Comparison of ENCODE assay signal across 1 cellular context in genomic region chr13:23160241-23161175, GRCh38.
TF ChIP-seq lines count a peak whose summit lies in the region.

No MANE protein-coding gene starts in this region.

TF ChIP-seq in HEK293, 187 proteins besides CTCF, POLR2A, EP300 and RAD21 (continued from another document and continues in another):
- TF ChIP-seq ZNF777 (tag by site-specific recombination; IDR thresholded peaks at IDR 0.05; ENCODE audit: borderline replicate concordance), result peak; percentile 88
- no peak for TF ChIP-seq SP7 (tag by site-specific recombination; IDR thresholded peaks at IDR 0.05)
- TF ChIP-seq GLI2 (tag by site-specific recombination; IDR thresholded peaks at IDR 0.05; ENCODE audit: borderline replicate concordance, low read depth), result no peak
- peak; percentile 40; the same call in 1 of the 2 replicates for TF ChIP-seq ZNF335 (tag by site-specific recombination; conservative IDR thresholded peaks at IDR 0.05)
- no peak for TF ChIP-seq ZNF560 (tag by site-specific recombination; IDR thresholded peaks at IDR 0.05; ENCODE audit: borderline replicate concordance)
- TF ChIP-seq ZBTB26 (tag by site-specific recombination; optimal IDR thresholded peaks at IDR 0.05), result no peak
- no peak for TF ChIP-seq ZNF202 (tag by site-specific recombination; IDR thresholded peaks at IDR 0.05; ENCODE audit: borderline replicate concordance)
- peak; percentile 43 for TF ChIP-seq PRDM10 (tag by site-specific recombination; IDR thresholded peaks at IDR 0.05)
- TF ChIP-seq, protein P1, sequence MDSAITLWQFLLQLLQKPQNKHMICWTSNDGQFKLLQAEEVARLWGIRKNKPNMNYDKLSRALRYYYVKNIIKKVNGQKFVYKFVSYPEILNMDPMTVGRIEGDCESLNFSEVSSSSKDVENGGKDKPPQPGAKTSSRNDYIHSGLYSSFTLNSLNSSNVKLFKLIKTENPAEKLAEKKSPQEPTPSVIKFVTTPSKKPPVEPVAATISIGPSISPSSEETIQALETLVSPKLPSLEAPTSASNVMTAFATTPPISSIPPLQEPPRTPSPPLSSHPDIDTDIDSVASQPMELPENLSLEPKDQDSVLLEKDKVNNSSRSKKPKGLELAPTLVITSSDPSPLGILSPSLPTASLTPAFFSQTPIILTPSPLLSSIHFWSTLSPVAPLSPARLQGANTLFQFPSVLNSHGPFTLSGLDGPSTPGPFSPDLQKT (IDR thresholded peaks at IDR 0.05; ENCODE audit: borderline replicate concordance, low read depth, low read length), result no peak
- peak; percentile 72 for TF ChIP-seq GLIS1 (tag by site-specific recombination; IDR thresholded peaks at IDR 0.05)
- peak; percentile 18; the same call in 1 of the 2 replicates for TF ChIP-seq ZNF341 (tag by site-specific recombination; IDR thresholded peaks at IDR 0.05; ENCODE audit: low read depth)
- TF ChIP-seq ZNF223 (tag by site-specific recombination; IDR thresholded peaks at IDR 0.05), result no peak
- TF ChIP-seq PRDM1 (tag by site-specific recombination; IDR thresholded peaks at IDR 0.05), result peak; percentile 33; the same call in 1 of the 2 replicates
- TF ChIP-seq, protein P2, sequence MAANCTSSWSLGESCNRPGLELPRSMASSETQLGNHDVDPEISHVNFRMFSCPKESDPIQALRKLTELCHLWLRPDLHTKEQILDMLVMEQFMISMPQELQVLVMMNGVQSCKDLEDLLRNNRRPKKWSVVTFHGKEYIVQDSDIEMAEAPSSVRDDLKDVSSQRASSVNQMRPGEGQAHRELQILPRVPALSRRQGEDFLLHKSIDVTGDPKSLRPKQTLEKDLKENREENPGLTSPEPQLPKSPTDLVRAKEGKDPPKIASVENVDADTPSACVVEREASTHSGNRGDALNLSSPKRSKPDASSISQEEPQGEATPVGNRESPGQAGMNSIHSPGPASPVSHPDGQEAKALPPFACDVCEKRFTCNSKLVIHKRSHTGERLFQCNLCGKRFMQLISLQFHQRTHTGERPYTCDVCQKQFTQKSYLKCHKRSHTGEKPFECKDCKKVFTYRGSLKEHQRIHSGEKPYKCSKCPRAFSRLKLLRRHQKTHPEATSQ (tag by site-specific recombination; IDR thresholded peaks at IDR 0.05), result no peak
- TF ChIP-seq, protein P3, sequence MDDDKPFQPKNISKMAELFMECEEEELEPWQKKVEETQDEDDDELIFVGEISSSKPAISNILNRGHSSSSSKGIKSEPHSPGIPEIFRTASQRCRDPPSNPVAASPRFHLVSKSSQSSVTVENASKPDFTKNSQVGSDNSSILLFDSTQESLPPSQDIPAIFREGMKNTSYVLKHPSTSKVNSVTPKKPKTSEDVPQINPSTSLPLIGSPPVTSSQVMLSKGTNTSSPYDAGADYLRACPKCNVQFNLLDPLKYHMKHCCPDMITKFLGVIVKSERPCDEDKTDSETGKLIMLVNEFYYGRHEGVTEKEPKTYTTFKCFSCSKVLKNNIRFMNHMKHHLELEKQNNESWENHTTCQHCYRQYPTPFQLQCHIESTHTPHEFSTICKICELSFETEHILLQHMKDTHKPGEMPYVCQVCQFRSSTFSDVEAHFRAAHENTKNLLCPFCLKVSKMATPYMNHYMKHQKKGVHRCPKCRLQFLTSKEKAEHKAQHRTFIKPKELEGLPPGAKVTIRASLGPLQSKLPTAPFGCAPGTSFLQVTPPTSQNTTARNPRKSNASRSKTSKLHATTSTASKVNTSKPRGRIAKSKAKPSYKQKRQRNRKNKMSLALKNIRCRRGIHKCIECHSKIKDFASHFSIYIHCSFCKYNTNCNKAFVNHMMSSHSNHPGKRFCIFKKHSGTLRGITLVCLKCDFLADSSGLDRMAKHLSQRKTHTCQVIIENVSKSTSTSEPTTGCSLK (tag by site-specific recombination; IDR thresholded peaks at IDR 0.05), result no peak
- TF ChIP-seq ZNF621 (tag by site-specific recombination; IDR thresholded peaks at IDR 0.05), result no peak
- TF ChIP-seq ZNF518A (tag by site-specific recombination; conservative IDR thresholded peaks at IDR 0.05; ENCODE audit: low read depth), result no peak
- no peak for TF ChIP-seq ZNF654 (tag by site-specific recombination; IDR thresholded peaks at IDR 0.05; ENCODE audit: low read depth)
- peak; percentile 74 for TF ChIP-seq ZBTB20 (tag by site-specific recombination; IDR thresholded peaks at IDR 0.05)
- no peak for TF ChIP-seq ZNF23 (tag by site-specific recombination; IDR thresholded peaks at IDR 0.05; ENCODE audit: borderline replicate concordance)
- TF ChIP-seq SETDB1 (IDR thresholded peaks at IDR 0.05; ENCODE audit: insufficient read length, low read length), result no peak
- TF ChIP-seq ZNF19 (tag by site-specific recombination; IDR thresholded peaks at IDR 0.05; ENCODE audit: low read depth), result no peak
- TF ChIP-seq BCL11B (tag by site-specific recombination; IDR thresholded peaks at IDR 0.05; ENCODE audit: low read depth), result no peak
- 0 out of 2 replicates have a peak, but pooled peaks have one; percentile 6 for TF ChIP-seq ZNF76 (tag by site-specific recombination; IDR thresholded peaks at IDR 0.05; ENCODE audit: borderline replicate concordance, low read depth)
- no peak for TF ChIP-seq RBAK (tag by site-specific recombination; IDR thresholded peaks at IDR 0.05)
- no peak for TF ChIP-seq ZNF549 (tag by site-specific recombination; IDR thresholded peaks at IDR 0.05)
- TF ChIP-seq ZNF214 (tag by site-specific recombination; IDR thresholded peaks at IDR 0.05; ENCODE audit: borderline replicate concordance), result no peak
- TF ChIP-seq ZNF248 (tag by site-specific recombination; IDR thresholded peaks at IDR 0.05), result no peak
- TF ChIP-seq ZNF558 (tag by site-specific recombination; IDR thresholded peaks at IDR 0.05), result no peak
- no peak for TF ChIP-seq ZFP69B (tag by site-specific recombination; IDR thresholded peaks at IDR 0.05)
- no peak for TF ChIP-seq ZNF423 (tag by site-specific recombination; IDR thresholded peaks at IDR 0.05)
- TF ChIP-seq ZNF830 (tag by site-specific recombination; IDR thresholded peaks at IDR 0.05; ENCODE audit: low read depth), result no peak
- TF ChIP-seq ZNF626 (tag by site-specific recombination; IDR thresholded peaks at IDR 0.05), result no peak
- TF ChIP-seq, protein P4, sequence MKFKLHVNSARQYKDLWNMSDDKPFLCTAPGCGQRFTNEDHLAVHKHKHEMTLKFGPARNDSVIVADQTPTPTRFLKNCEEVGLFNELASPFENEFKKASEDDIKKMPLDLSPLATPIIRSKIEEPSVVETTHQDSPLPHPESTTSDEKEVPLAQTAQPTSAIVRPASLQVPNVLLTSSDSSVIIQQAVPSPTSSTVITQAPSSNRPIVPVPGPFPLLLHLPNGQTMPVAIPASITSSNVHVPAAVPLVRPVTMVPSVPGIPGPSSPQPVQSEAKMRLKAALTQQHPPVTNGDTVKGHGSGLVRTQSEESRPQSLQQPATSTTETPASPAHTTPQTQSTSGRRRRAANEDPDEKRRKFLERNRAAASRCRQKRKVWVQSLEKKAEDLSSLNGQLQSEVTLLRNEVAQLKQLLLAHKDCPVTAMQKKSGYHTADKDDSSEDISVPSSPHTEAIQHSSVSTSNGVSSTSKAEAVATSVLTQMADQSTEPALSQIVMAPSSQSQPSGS (tag by site-specific recombination; IDR thresholded peaks at IDR 0.05; ENCODE audit: low read depth), result no peak
- no peak for TF ChIP-seq ZNF514 (tag by site-specific recombination; IDR thresholded peaks at IDR 0.05)
- no peak for TF ChIP-seq KLF7 (tag by site-specific recombination; IDR thresholded peaks at IDR 0.05; ENCODE audit: borderline replicate concordance)
- no peak for TF ChIP-seq ZNF174 (tag by site-specific recombination; IDR thresholded peaks at IDR 0.05)
- no peak for TF ChIP-seq ZNF776 (tag by site-specific recombination; IDR thresholded peaks at IDR 0.05; ENCODE audit: borderline replicate concordance)
- peak; percentile 58; the same call in 1 of the 2 replicates for TF ChIP-seq ZNF366 (tag by site-specific recombination; conservative IDR thresholded peaks at IDR 0.05)
- no peak for TF ChIP-seq ZNF791 (tag by site-specific recombination; IDR thresholded peaks at IDR 0.05)
- no peak for TF ChIP-seq ZNF623 (tag by site-specific recombination; IDR thresholded peaks at IDR 0.05)
- TF ChIP-seq KLF17 (tag by site-specific recombination; IDR thresholded peaks at IDR 0.05), result no peak
- TF ChIP-seq ZNF138 (tag by site-specific recombination; IDR thresholded peaks at IDR 0.05; ENCODE audit: borderline replicate concordance), result no peak
- no peak for TF ChIP-seq ZBTB7A (tag by site-specific recombination; IDR thresholded peaks at IDR 0.05; ENCODE audit: low read depth)
- no peak for TF ChIP-seq ZNF354C (tag by site-specific recombination; IDR thresholded peaks at IDR 0.05; ENCODE audit: borderline replicate concordance, low read depth)
- TF ChIP-seq ZNF155 (tag by site-specific recombination; IDR thresholded peaks at IDR 0.05), result no peak
